ENCODE assay signal across 24 cellular contexts in genomic region chr14:91862417-91862816, GRCh38. TPM values are rescaled to one million over a fixed set of nuclear protein-coding genes. Genes with fewer than 3 reads are reported as not detected.
DNase-seq lines count a peak whose midpoint lies in the region; ATAC-seq and TF ChIP-seq lines count a peak whose summit lies in the region.
"Had no signal": no experiment of that assay in that cellular context is flagged by ENCODE, and none has a peak within 500 bp of the region (broad histone marks: within the 10 kb centered on the region; RNA-seq: fewer than 3 reads in every experiment).

No MANE protein-coding gene starts in this region.

- no peaks in the 10 kb centered on the region for H3K4me1 ChIP-seq in foreskin keratinocyte

- TF ChIP-seq CTCF in foreskin keratinocyte (conservative IDR thresholded peaks at IDR 0.05): no peak

- H3K27ac ChIP-seq in KOPT-K1 (ENCODE audit: low read depth, low read length, poor library complexity, severe bottlenecking) (peak overlapping the region; percentile 44), foreskin keratinocyte (no peak overlapping the region)
- H3K27ac ChIP-seq: left lung, WERI-Rb-1 had no signal

- peaks cover 96% of the 10 kb centered on the region for H3K4me1 Mint-ChIP-seq in activated T-cell treated with anti-CD3 and anti-CD28 coated beads, Interleukin-2, amount 50 U/mL, for 72 hours (ENCODE audit: low read depth)
- peaks cover 59 to 79% of the 10 kb centered on the region in 2 donors for H3K4me1 Mint-ChIP-seq in natural killer cell treated with Interleukin-12 subunit alpha and Interleukin-12 subunit beta and Interleukin-15 and Interleukin-18, amount 100 ng/mL, for 72 hours (ENCODE audit: low read depth in 2 of 2)
- H3K4me1 Mint-ChIP-seq: neural crest cell had no signal

- H3K9me3 Mint-ChIP-seq in activated T-cell treated with anti-CD3 and anti-CD28 coated beads, Interleukin-2, amount 50 U/mL, for 72 hours: no peaks in the 10 kb centered on the region
- H3K9me3 Mint-ChIP-seq in activated naive CD4-positive, alpha-beta T cell treated with anti-CD3 and anti-CD28 coated beads, Interleukin-2, amount 50 U/mL, for 72 hours: peaks cover 0 to 5% of the 10 kb centered on the region in 2 donors
- peaks cover 4% of the 10 kb centered on the region for H3K9me3 Mint-ChIP-seq in natural killer cell treated with Interleukin-12 subunit alpha and Interleukin-12 subunit beta and Interleukin-15 and Interleukin-18, amount 100 ng/mL, for 72 hours
- H3K9me3 Mint-ChIP-seq: IgD-negative memory B cell, neural crest cell had no signal

- peaks cover 0 to 3% of the 10 kb centered on the region in 2 donors for H3K36me3 Mint-ChIP-seq in activated T-cell treated with anti-CD3 and anti-CD28 coated beads, Interleukin-2, amount 50 U/mL, for 72 hours (ENCODE audit: insufficient read depth in 2 of 2)
- peaks cover 6 to 14% of the 10 kb centered on the region in 2 donors for H3K36me3 Mint-ChIP-seq in activated naive CD4-positive, alpha-beta T cell treated with anti-CD3 and anti-CD28 coated beads, Interleukin-2, amount 50 U/mL, for 72 hours
- H3K36me3 Mint-ChIP-seq in natural killer cell treated with Interleukin-12 subunit alpha and Interleukin-12 subunit beta and Interleukin-15 and Interleukin-18, amount 100 ng/mL, for 72 hours: peaks cover 6% of the 10 kb centered on the region
- H3K36me3 Mint-ChIP-seq: IgD-negative memory B cell had no signal

- no peaks in the 10 kb centered on the region for H3K36me3 ChIP-seq in KOPT-K1 (ENCODE audit: insufficient read depth, low read length)
- H3K36me3 ChIP-seq: left lung, WERI-Rb-1 had no signal

- H3K27me3 ChIP-seq in foreskin keratinocyte: peaks cover 8% of the 10 kb centered on the region
- H3K27me3 ChIP-seq: left lung had no signal

- no peak for DNase-seq in activated T-cell treated with anti-CD3 and anti-CD28 coated beads, Interleukin-2, amount 50 U/mL, for 72 hours
- no peak for DNase-seq in activated T-cell treated with anti-CD3 and anti-CD28 coated beads, Interleukin-2, amount 50 U/mL, for 1 hour
- no peak for DNase-seq in activated naive CD4-positive, alpha-beta T cell treated with anti-CD3 and anti-CD28 coated beads, Interleukin-2, amount 50 U/mL, for 72 hours (ENCODE audit: low spot score in 2 of 2)
- no peak for DNase-seq in natural killer cell treated with Interleukin-12 subunit alpha and Interleukin-12 subunit beta and Interleukin-15 and Interleukin-18, amount 100 ng/mL, for 72 hours (ENCODE audit: low spot score)
- DNase-seq in NCI-H1105 treated with DMSO at 0.1 percent for 48 hours (lab: John Stamatoyannopoulos, UW) (no peak), foreskin keratinocyte (no peak)
- DNase-seq: activated gamma-delta T cell treated with Interleukin-2 at 50 U/mL for 16 hours; C1 segment of cervical spinal cord; cerebellar nuclear complex; DMS 273 treated with DMSO at 0.1 percent for 48 hours; erythroblast; foreskin melanocyte; left lung; NCI-H1417; NCI-H510A; stimulated activated CD8-positive, alpha-beta memory T cell treated with anti-CD3 and anti-CD28 coated beads, Interleukin-4, amount 100 ng/mL, for 48 hours; substantia nigra; WERI-Rb-1 had no signal

- H3K27ac Mint-ChIP-seq in activated T-cell treated with anti-CD3 and anti-CD28 coated beads, Interleukin-2, amount 50 U/mL, for 72 hours: peak overlapping the region; percentile 92
- H3K27ac Mint-ChIP-seq in activated naive CD4-positive, alpha-beta T cell treated with anti-CD3 and anti-CD28 coated beads, Interleukin-2, amount 50 U/mL, for 72 hours: peak overlapping the region; percentile 84 to 96
- H3K27ac Mint-ChIP-seq in natural killer cell treated with Interleukin-12 subunit alpha and Interleukin-12 subunit beta and Interleukin-15 and Interleukin-18, amount 100 ng/mL, for 72 hours: peak overlapping the region; percentile 93 to 98

- no peaks in the 10 kb centered on the region for H3K27me3 Mint-ChIP-seq in activated T-cell treated with anti-CD3 and anti-CD28 coated beads, Interleukin-2, amount 50 U/mL, for 72 hours (ENCODE audit: low read depth)
- H3K27me3 Mint-ChIP-seq in natural killer cell treated with Interleukin-12 subunit alpha and Interleukin-12 subunit beta and Interleukin-15 and Interleukin-18, amount 100 ng/mL, for 72 hours: no peaks in the 10 kb centered on the region
- H3K27me3 Mint-ChIP-seq: IgD-negative memory B cell had no signal

- no peaks in the 10 kb centered on the region for H3K9me3 ChIP-seq in KOPT-K1 (ENCODE audit: insufficient read depth, low read length, poor library complexity, severe bottlenecking)
- H3K9me3 ChIP-seq: left lung had no signal

- ATAC-seq in activated T-cell treated with anti-CD3 and anti-CD28 coated beads, Interleukin-2, amount 50 U/mL, for 72 hours (replicated peaks in 1 of 2): no peak
- ATAC-seq in activated naive CD4-positive, alpha-beta T cell treated with anti-CD3 and anti-CD28 coated beads, Interleukin-2, amount 50 U/mL, for 72 hours: no peak
- ATAC-seq in natural killer cell treated with Interleukin-12 subunit alpha and Interleukin-12 subunit beta and Interleukin-15 and Interleukin-18, amount 100 ng/mL, for 72 hours: no peak
- ATAC-seq in HG03135 (IDR thresholded peaks at IDR 0.05; ENCODE audit: unreplicated experiment) (no peak), foreskin keratinocyte (no peak)
- ATAC-seq: left lung, Panc1 had no signal

- H3K4me3 Mint-ChIP-seq in activated T-cell treated with anti-CD3 and anti-CD28 coated beads, Interleukin-2, amount 50 U/mL, for 72 hours: peak overlapping the region; percentile 80 to 81
- peak overlapping the region; percentile 44 for H3K4me3 Mint-ChIP-seq in natural killer cell treated with Interleukin-12 subunit alpha and Interleukin-12 subunit beta and Interleukin-15 and Interleukin-18, amount 100 ng/mL, for 72 hours
- H3K4me3 Mint-ChIP-seq: IgD-negative memory B cell, neural crest cell had no signal

RNA-seq across cellular contexts. Expression of gene TC2N, which starts 4.9 kb away (rescaled TPM):
- 10 to 100 TPM; 38.1 to 55.4 TPM for total RNA-seq in activated T-cell treated with anti-CD3 and anti-CD28 coated beads, Interleukin-2, amount 50 U/mL, for 72 hours
- total RNA-seq in activated naive CD4-positive, alpha-beta T cell treated with anti-CD3 and anti-CD28 coated beads, Interleukin-2, amount 50 U/mL, for 72 hours: 10 to 100 TPM; 33.4 to 42.8 TPM
- total RNA-seq in natural killer cell treated with Interleukin-12 subunit alpha and Interleukin-12 subunit beta and Interleukin-15 and Interleukin-18, amount 100 ng/mL, for 72 hours: 10 to 100 TPM in 1 of 2 donors, 1 to 10 TPM in 1; 6.9 to 12.0 TPM
- 16.7 and 22.8 TPM in 2 replicates for total RNA-seq in foreskin keratinocyte
- polyA plus RNA-seq in foreskin keratinocyte: 7.3 and 7.4 TPM in 2 replicates
- total RNA-seq: M059J, neural crest cell had no signal
